Comparison of ENCODE assay signal across 27 cellular contexts in the genomic region with DNA sequence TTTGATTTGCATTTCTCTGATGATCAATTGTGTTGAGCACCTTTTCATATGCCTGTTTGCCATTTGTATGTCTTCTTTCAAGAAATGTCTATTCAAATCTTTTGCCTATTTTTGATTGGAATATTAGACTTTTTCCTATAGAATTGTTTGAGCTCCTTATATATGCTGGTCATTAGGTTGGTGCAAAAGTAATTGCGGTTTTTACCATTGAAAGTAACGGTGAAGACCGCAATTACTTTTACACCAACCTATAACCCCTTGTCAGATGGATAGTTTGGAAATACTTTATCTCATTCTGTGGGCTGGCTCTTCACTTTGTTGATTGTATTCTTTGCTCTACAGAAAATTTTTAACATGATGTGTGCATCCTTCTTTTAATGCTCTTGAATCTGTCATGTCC.
A peak's percentile ranks its signal among the peaks of the same experiment; 100 is the strongest.
DNase-seq lines count a peak whose midpoint lies in the region; ATAC-seq, FAIRE-seq and TF ChIP-seq lines count a peak whose summit lies in the region.
"Had no signal": no experiment of that assay in that cellular context is flagged by ENCODE, and none has a peak within 500 bp of the region (broad histone marks: within the 10 kb centered on the region; RNA-seq: fewer than 3 reads in every experiment).

No MANE protein-coding gene starts in this region.

- H2AFZ ChIP-seq in K562 (ENCODE audit: low read depth, low read length) = no peak overlapping the region

- BruUV-seq in K562 (replicated peaks; lab: Mats Ljungman, UMichigan) = no TSS peak

- no peak for FAIRE-seq in K562 (lab: Jason Lieb, UNC)
- FAIRE-seq: A204.1, GM12878, GM12892, GM18507, GM19239 had no signal

- no peak overlapping the region for H3K27ac ChIP-seq in K562 (ENCODE audit: extremely low read depth, low read depth, low read length)
- H3K27ac ChIP-seq: BLaER1 had no signal

- DNase-seq in HEK293T (ENCODE audit: extremely low spot score) (no peak), K562 (ENCODE audit: extremely low read depth in 1 of 4, low spot score in 3 of 4) (no peak), progenitor cell of endocrine pancreas (ENCODE audit: low spot score, unreplicated experiment) (no peak), middle frontal gyrus (ENCODE audit: extremely low spot score, low spot score) (no peak)
- DNase-seq: 8988T; ACHN; BE2C; C1 segment of cervical spinal cord; CD4-positive, alpha-beta memory T cell; CD4-positive, CD25-positive, alpha-beta regulatory T cell; CD8-positive, alpha-beta memory T cell; COR-L47; DMS 273 treated with DMSO at 0.1 percent for 48 hours; DMS153; DMS53; DMS79; DND-41; EL; GDM1 had no signal

- no peak for TF ChIP-seq POLR2A in K562 (conservative IDR thresholded peaks at IDR 0.05)

- no peaks in the 10 kb centered on the region for H3K36me3 ChIP-seq in K562 (ENCODE audit: control insufficient read depth, insufficient read depth, low read length)
- H3K36me3 ChIP-seq: BE2C, BLaER1 had no signal

- CTCF ChIA-PET in HEK293T (lab: Yijun Ruan, JAX) (no interaction called here), K562 (lab: Yijun Ruan, JAX; ENCODE audit: low intra/inter-chr PET ratio) (no interaction called here)

- TF ChIP-seq CTCF in K562 (IDR thresholded peaks at IDR 0.05 in 2 of 3, conservative IDR thresholded peaks at IDR 0.05 in 1 of 3; ENCODE audit: insufficient read depth in 2 of 3, low read depth in 1 of 3, low read length in 3 of 3) (no peak), progenitor cell of endocrine pancreas (IDR thresholded peaks at IDR 0.05; ENCODE audit: unreplicated experiment) (no peak)

- H3K4me3 Mint-ChIP-seq in progenitor cell of endocrine pancreas (ENCODE audit: low read depth) = no peak overlapping the region
- H3K4me3 Mint-ChIP-seq: CD14-positive monocyte; CD4-positive, alpha-beta memory T cell; CD4-positive, CD25-positive, alpha-beta regulatory T cell; CD8-positive, alpha-beta memory T cell had no signal

- H3K4me3 ChIP-seq in K562 = no peak overlapping the region
- H3K4me3 ChIP-seq: BLaER1, GM12878 had no signal

- H3K27me3 ChIP-seq in K562 (ENCODE audit: control insufficient read depth in 2 of 2, insufficient read depth in 2 of 2, low read length in 2 of 2) = no peaks in the 10 kb centered on the region; a peak in 1 of 5 replicates
- H3K27me3 ChIP-seq: BE2C, BLaER1 had no signal

- H3K4me2 ChIP-seq in K562 (ENCODE audit: insufficient read depth, low read length) = no peak overlapping the region
- H3K4me2 ChIP-seq: BLaER1 had no signal

- no peaks in the 10 kb centered on the region for H4K20me1 ChIP-seq in K562 (replicated peaks; ENCODE audit: control insufficient read depth, insufficient read depth, low read length)
- H4K20me1 ChIP-seq: BLaER1 had no signal

- in situ Hi-C loops in K562 (cut with MboI) = no loop called here

- no peak for TF ChIP-seq EP300 in K562 (IDR thresholded peaks at IDR 0.05; ENCODE audit: low read length)

- H3K9me3 ChIP-seq in K562 (replicated peaks; ENCODE audit: control insufficient read depth, insufficient read depth, low read depth, low read length) = no peaks in the 10 kb centered on the region
- H3K9me3 ChIP-seq: BE2C, BLaER1 had no signal

- H3K4me1 ChIP-seq in K562 (replicated peaks in 1 of 2; ENCODE audit: control insufficient read depth in 2 of 2, insufficient read depth in 2 of 2, low read length in 2 of 2) = no peaks in the 10 kb centered on the region
- H3K4me1 ChIP-seq: BE2C had no signal

- peaks cover 4% of the 10 kb centered on the region for H3K36me3 Mint-ChIP-seq in progenitor cell of endocrine pancreas (ENCODE audit: insufficient read depth)
- H3K36me3 Mint-ChIP-seq: CD14-positive monocyte; CD4-positive, alpha-beta memory T cell; CD4-positive, CD25-positive, alpha-beta regulatory T cell; CD8-positive, alpha-beta memory T cell had no signal

- H3K27me3 Mint-ChIP-seq in progenitor cell of endocrine pancreas = no peaks in the 10 kb centered on the region

- H3K27ac Mint-ChIP-seq in progenitor cell of endocrine pancreas = peak overlapping the region; percentile 68
- H3K27ac Mint-ChIP-seq: CD14-positive monocyte; CD4-positive, alpha-beta memory T cell; CD8-positive, alpha-beta memory T cell had no signal

- no peak for TF ChIP-seq RAD21 in K562 (CRISPR knock-in tag; conservative IDR thresholded peaks at IDR 0.05 in 1 of 2, IDR thresholded peaks at IDR 0.05 in 1 of 2)

- no peaks in the 10 kb centered on the region for H3K9me3 Mint-ChIP-seq in progenitor cell of endocrine pancreas (ENCODE audit: low read depth)
- H3K9me3 Mint-ChIP-seq: CD14-positive monocyte; CD4-positive, alpha-beta memory T cell; CD8-positive, alpha-beta memory T cell had no signal

- H3K4me1 Mint-ChIP-seq in progenitor cell of endocrine pancreas (ENCODE audit: low read depth) = peaks cover 11% of the 10 kb centered on the region
- H3K4me1 Mint-ChIP-seq: CD4-positive, alpha-beta memory T cell; CD4-positive, CD25-positive, alpha-beta regulatory T cell; CD8-positive, alpha-beta memory T cell had no signal

- WGBS in K562 (ENCODE audit: insufficient coverage, low coverage, missing lambda C conversion rate) = 5% methylated on average over 3 of the region's 3 CpGs

- no peaks in the 10 kb centered on the region for H3K79me2 ChIP-seq in K562 (ENCODE audit: control insufficient read depth, insufficient read depth, low read length)

- intact Hi-C loops in K562 (cut with micrococcal nuclease) = no loop called here

- POLR2A ChIA-PET in HEK293T (lab: Yijun Ruan, JAX) (no interaction called here), K562 (lab: Yijun Ruan, JAX) (interaction anchor here (0.6 kb wide), 1 partner anchor 113 kb away, joined by 3 read pairs; the partner anchor contains the start of gene PRRC1)

- no peak overlapping the region for H3K9ac ChIP-seq in K562 (ENCODE audit: insufficient read depth in 1 of 2, low read depth in 2 of 2, low read length in 2 of 2)
- H3K9ac ChIP-seq: BLaER1 had no signal

- no peaks in the 10 kb centered on the region for H3K9me1 ChIP-seq in K562 (ENCODE audit: control insufficient read depth, insufficient read depth, low read length)

- ATAC-seq in K562 (no peak), GM18909 (IDR thresholded peaks at IDR 0.05; ENCODE audit: poor library complexity, unreplicated experiment) (no peak)
- ATAC-seq: GM12878 had no signal

TF ChIP-seq in HEK293T, 16 proteins besides CTCF, POLR2A, EP300 and RAD21:
- peak; percentile 48; the same call in 1 of the 2 replicates for TF ChIP-seq ELF4 (IDR thresholded peaks at IDR 0.05)
- TF ChIP-seq SUZ12 (IDR thresholded peaks at IDR 0.05) = no peak

TF ChIP-seq in K562, 482 proteins besides CTCF, POLR2A, EP300 and RAD21:
- TF ChIP-seq ZBTB40 (IDR thresholded peaks at IDR 0.05) (peak; percentile 66), ZBTB40 (CRISPR knock-in tag; IDR thresholded peaks at IDR 0.05) (no peak), HMG20B (CRISPR knock-in tag; IDR thresholded peaks at IDR 0.05) (no peak)
